In the genomic region with DNA sequence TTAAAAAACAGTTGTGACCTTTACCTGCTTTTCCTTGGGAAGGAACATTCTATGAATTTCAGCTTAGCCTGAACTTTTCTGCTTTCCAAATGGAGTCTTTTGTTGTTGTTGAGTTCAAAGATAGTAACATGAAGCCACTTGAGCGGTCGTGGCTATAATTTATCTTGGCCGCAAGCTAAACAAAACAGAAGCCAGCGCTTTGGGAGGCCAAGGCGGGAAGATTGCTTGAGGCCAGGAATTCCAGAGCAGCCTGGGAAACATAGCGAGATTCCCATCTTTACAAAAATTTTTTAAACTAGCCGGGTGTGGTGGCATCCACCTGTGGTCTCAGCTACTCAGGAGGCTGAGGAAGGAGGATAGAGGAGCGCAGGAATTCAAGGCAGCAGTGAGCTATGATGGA, we compare ENCODE assay signal across 26 cellular contexts. TPM values are rescaled to one million over a fixed set of nuclear protein-coding genes. Genes with fewer than 3 reads are reported as not detected.
DNase-seq lines count a peak whose midpoint lies in the region; ATAC-seq and TF ChIP-seq lines count a peak whose summit lies in the region.
"Had no signal": no experiment of that assay in that cellular context is flagged by ENCODE, and none has a peak within 500 bp of the region (broad histone marks: within the 10 kb centered on the region; RNA-seq: fewer than 3 reads in every experiment).

No MANE protein-coding gene starts in this region.

- no peaks in the 10 kb centered on the region for H3K27me3 Mint-ChIP-seq in CD8-positive, alpha-beta T cell (ENCODE audit: low read depth)
- peaks cover 5% of the 10 kb centered on the region for H3K27me3 Mint-ChIP-seq in mesothelial cell of epicardium (ENCODE audit: low read depth)
- no peaks in the 10 kb centered on the region for H3K27me3 Mint-ChIP-seq in activated T-helper 2 cell treated with anti-CD3 and anti-CD28 coated beads, Interferon-gamma antibody, Interleukin-2, Interleukin-4, amounts not matched to agents 10 μg/mL and 5 μg/mL and 100 μg/mL, durations not matched to agents 14 hours and 24 hours and 36 hours (ENCODE audit: low read depth)
- H3K27me3 Mint-ChIP-seq: activated T-helper 17 cell treated with anti-CD3 and anti-CD28 coated beads, Interleukin-2, amount 50 U/mL, for 72 hours; B cell; memory B cell had no signal

- no peak for DNase-seq in CD8-positive, alpha-beta T cell
- DNase-seq in H4 (ENCODE audit: low spot score) (peak; percentile 50), astrocyte of the spinal cord (ENCODE audit: low read depth, low spot score) (peak; percentile 45), mesothelial cell of epicardium (ENCODE audit: low spot score in 2 of 2, unreplicated experiment in 2 of 2) (no peak), pons (ENCODE audit: low spot score) (no peak)
- no peak for DNase-seq in activated T-helper 2 cell treated with anti-CD3 and anti-CD28 coated beads, Interferon-gamma antibody, Interleukin-2, Interleukin-4, amounts not matched to agents 10 μg/mL and 5 μg/mL and 100 μg/mL, durations not matched to agents 14 hours and 24 hours and 36 hours (ENCODE audit: low spot score)
- DNase-seq: adrenal gland, cerebellar nuclear complex, DMS 273 treated with DMSO at 0.1 percent for 48 hours, endodermal cell, HFFc6, NCI-H1436 treated with DMSO at 0.1 percent for 48 hours, NCI-H510A had no signal

- TF ChIP-seq CTCF in CD8-positive, alpha-beta T cell (IDR thresholded peaks at IDR 0.05): no peak
- TF ChIP-seq CTCF in astrocyte of the spinal cord (IDR thresholded peaks at IDR 0.05; ENCODE audit: low read depth, low read length) (no peak), mesothelial cell of epicardium (IDR thresholded peaks at IDR 0.05; ENCODE audit: unreplicated experiment) (no peak)

- no peak overlapping the region for H3K4me3 ChIP-seq in CD8-positive, alpha-beta T cell (ENCODE audit: low read depth, low read length)
- no peak overlapping the region for H3K4me3 ChIP-seq in astrocyte of the spinal cord (ENCODE audit: low read depth, low read length)
- H3K4me3 ChIP-seq: adrenal gland, hepatocyte, psoas muscle, spleen had no signal

- POLR2A ChIA-PET in CD8-positive, alpha-beta T cell (lab: Charles Lee): no interaction called here

- no peaks in the 10 kb centered on the region for H3K27me3 ChIP-seq in CD8-positive, alpha-beta T cell (ENCODE audit: insufficient read depth, low read length)
- H3K27me3 ChIP-seq: hepatocyte had no signal

- no peaks in the 10 kb centered on the region for H3K9me3 Mint-ChIP-seq in CD8-positive, alpha-beta T cell
- peaks cover 27% of the 10 kb centered on the region for H3K9me3 Mint-ChIP-seq in mesothelial cell of epicardium
- no peaks in the 10 kb centered on the region for H3K9me3 Mint-ChIP-seq in activated T-helper 2 cell treated with anti-CD3 and anti-CD28 coated beads, Interferon-gamma antibody, Interleukin-2, Interleukin-4, amounts not matched to agents 10 μg/mL and 5 μg/mL and 100 μg/mL, durations not matched to agents 14 hours and 24 hours and 36 hours
- H3K9me3 Mint-ChIP-seq: activated T-helper 17 cell treated with anti-CD3 and anti-CD28 coated beads, Interleukin-2, amount 50 U/mL, for 72 hours; HFFc6; memory B cell; neural crest cell had no signal

- intact Hi-C loops in CD8-positive, alpha-beta T cell (cut with DNase I, micrococcal nuclease): no loop called here
- intact Hi-C loops in activated T-helper 2 cell treated with anti-CD3 and anti-CD28 coated beads, Interferon-gamma antibody, Interleukin-2, Interleukin-4, amounts not matched to agents 10 μg/mL and 5 μg/mL and 100 μg/mL, durations not matched to agents 14 hours and 24 hours and 36 hours (cut with micrococcal nuclease): no loop called here

- CTCF ChIA-PET in CD8-positive, alpha-beta T cell (lab: Charles Lee): interaction anchor here (1.3 to 4.1 kb wide), 3 partner anchors 9 to 311 kb away, joined by 3 to 22 read pairs (median 4); no protein-coding TSS in a partner anchor

- H3K9me3 ChIP-seq in CD8-positive, alpha-beta T cell (ENCODE audit: low read length): no peaks in the 10 kb centered on the region
- H3K9me3 ChIP-seq: adrenal gland, psoas muscle, spleen had no signal

- peaks cover 60% of the 10 kb centered on the region for H3K4me1 Mint-ChIP-seq in CD8-positive, alpha-beta T cell (ENCODE audit: low read depth)
- peaks cover 21% of the 10 kb centered on the region for H3K4me1 Mint-ChIP-seq in mesothelial cell of epicardium
- H3K4me1 Mint-ChIP-seq in activated T-helper 2 cell treated with anti-CD3 and anti-CD28 coated beads, Interferon-gamma antibody, Interleukin-2, Interleukin-4, amounts not matched to agents 10 μg/mL and 5 μg/mL and 100 μg/mL, durations not matched to agents 14 hours and 24 hours and 36 hours (ENCODE audit: low read depth): peaks cover 30% of the 10 kb centered on the region
- H3K4me1 Mint-ChIP-seq: endodermal cell had no signal

- H3K27ac ChIP-seq in CD8-positive, alpha-beta T cell (ENCODE audit: low read depth, low read length): no peak overlapping the region
- H3K27ac ChIP-seq: adrenal gland, hepatocyte, psoas muscle had no signal

- H3K36me3 Mint-ChIP-seq in CD8-positive, alpha-beta T cell: no peaks in the 10 kb centered on the region
- H3K36me3 Mint-ChIP-seq in mesothelial cell of epicardium: no peaks in the 10 kb centered on the region
- H3K36me3 Mint-ChIP-seq in activated T-helper 2 cell treated with anti-CD3 and anti-CD28 coated beads, Interferon-gamma antibody, Interleukin-2, Interleukin-4, amounts not matched to agents 10 μg/mL and 5 μg/mL and 100 μg/mL, durations not matched to agents 14 hours and 24 hours and 36 hours (ENCODE audit: low read depth): no peaks in the 10 kb centered on the region
- H3K36me3 Mint-ChIP-seq: memory B cell had no signal

- in situ Hi-C loops in astrocyte of the spinal cord (cut with HindIII; ENCODE audit: low sequenced_read_pairs): no loop called here

- no peak overlapping the region for H3K4me3 Mint-ChIP-seq in CD8-positive, alpha-beta T cell
- H3K4me3 Mint-ChIP-seq in mesothelial cell of epicardium: no peak overlapping the region
- no peak overlapping the region for H3K4me3 Mint-ChIP-seq in activated T-helper 2 cell treated with anti-CD3 and anti-CD28 coated beads, Interferon-gamma antibody, Interleukin-2, Interleukin-4, amounts not matched to agents 10 μg/mL and 5 μg/mL and 100 μg/mL, durations not matched to agents 14 hours and 24 hours and 36 hours (ENCODE audit: low read depth)
- H3K4me3 Mint-ChIP-seq: B cell, endodermal cell, HFFc6, memory B cell, neural crest cell had no signal

- H3K4me1 ChIP-seq in CD8-positive, alpha-beta T cell (ENCODE audit: insufficient read depth, low read length): peaks cover 57% of the 10 kb centered on the region
- H3K4me1 ChIP-seq: psoas muscle had no signal

- H3K36me3 ChIP-seq in CD8-positive, alpha-beta T cell (ENCODE audit: insufficient read depth, low read length): no peaks in the 10 kb centered on the region
- H3K36me3 ChIP-seq: adrenal gland, spleen had no signal

- H3K27ac Mint-ChIP-seq in CD8-positive, alpha-beta T cell: peak overlapping the region; percentile 77
- peak overlapping the region; percentile 45 for H3K27ac Mint-ChIP-seq in mesothelial cell of epicardium
- no peak overlapping the region for H3K27ac Mint-ChIP-seq in activated T-helper 2 cell treated with anti-CD3 and anti-CD28 coated beads, Interferon-gamma antibody, Interleukin-2, Interleukin-4, amounts not matched to agents 10 μg/mL and 5 μg/mL and 100 μg/mL, durations not matched to agents 14 hours and 24 hours and 36 hours
- H3K27ac Mint-ChIP-seq: B cell, endodermal cell, HFFc6, memory B cell had no signal

- ATAC-seq in CD8-positive, alpha-beta T cell: no peak
- ATAC-seq in GM21515 (IDR thresholded peaks at IDR 0.05; ENCODE audit: unreplicated experiment): no peak
- no peak for ATAC-seq in HG03108 (IDR thresholded peaks at IDR 0.05; ENCODE audit: unreplicated experiment)
- ATAC-seq: activated CD4-positive, CD25-positive, alpha-beta regulatory T cell treated with anti-CD3 and anti-CD28 coated beads, Interleukin-2, amount 50 U/mL, for 24 hours; activated T-helper 17 cell treated with anti-CD3 and anti-CD28 coated beads, Interleukin-2, amount 50 U/mL, for 72 hours; psoas muscle had no signal

RNA-seq across cellular contexts. Expression of a gene that starts 29.9 kb away (rescaled TPM):
- total RNA-seq in CD8-positive, alpha-beta T cell: 1 to 10 TPM in 1 of 2 experiments, under 1 TPM in 1; 1.00 to 1.3 TPM
- 2.1 TPM in 1 of 2 replicates, not detected in the other for total RNA-seq in H4 (2014; rRNA removed; shearing (Covaris generic))
- total RNA-seq in mesothelial cell of epicardium: 0.20 to 0.59 TPM (median 0.38 TPM) in 3 replicates
- total RNA-seq in activated T-helper 2 cell treated with anti-CD3 and anti-CD28 coated beads, Interferon-gamma antibody, Interleukin-2, Interleukin-4, amounts not matched to agents 10 μg/mL and 5 μg/mL and 100 μg/mL, durations not matched to agents 14 hours and 24 hours and 36 hours: 0.07 and 0.09 TPM in 2 replicates
- total RNA-seq: endodermal cell, hepatocyte, HFFc6 had no signal

RNA-seq across cellular contexts. Expression of a gene that starts 30.6 kb away (rescaled TPM):
- not detected for total RNA-seq in CD8-positive, alpha-beta T cell
- not detected in 2 replicates for total RNA-seq in H4 (2014; rRNA removed; shearing (Covaris generic))
- not detected in 3 replicates for total RNA-seq in mesothelial cell of epicardium
- total RNA-seq in activated T-helper 2 cell treated with anti-CD3 and anti-CD28 coated beads, Interferon-gamma antibody, Interleukin-2, Interleukin-4, amounts not matched to agents 10 μg/mL and 5 μg/mL and 100 μg/mL, durations not matched to agents 14 hours and 24 hours and 36 hours: not detected in 2 replicates
- total RNA-seq: activated CD8-positive, alpha-beta memory T cell treated with anti-CD3 and anti-CD28 coated beads for 36 hours; activated T-helper 17 cell treated with anti-CD3 and anti-CD28 coated beads, Interleukin-2, amount 50 U/mL, for 72 hours; B cell; endodermal cell; hepatocyte; HFFc6; neural crest cell; psoas muscle; SK-MEL-5; spleen; temporal lobe had no signal

RNA-seq across cellular contexts. Expression of a gene that starts 48.9 kb away (rescaled TPM):
- 1,000 to 10,000 TPM; 1,274 to 1,333 TPM for total RNA-seq in CD8-positive, alpha-beta T cell
- total RNA-seq in H4 (2014; rRNA removed; shearing (Covaris generic)): 409 and 458 TPM in 2 replicates
- 1,336 to 1,412 TPM (median 1,356 TPM) in 3 replicates for total RNA-seq in mesothelial cell of epicardium
- 1,005 and 1,026 TPM in 2 replicates for total RNA-seq in activated T-helper 2 cell treated with anti-CD3 and anti-CD28 coated beads, Interferon-gamma antibody, Interleukin-2, Interleukin-4, amounts not matched to agents 10 μg/mL and 5 μg/mL and 100 μg/mL, durations not matched to agents 14 hours and 24 hours and 36 hours

RNA-seq across cellular contexts. Expression of a gene that starts 53.6 kb away (rescaled TPM):
- 100 to 1,000 TPM; 176 TPM for total RNA-seq in CD8-positive, alpha-beta T cell
- total RNA-seq in H4 (2014; rRNA removed; shearing (Covaris generic)): 53.3 and 69.3 TPM in 2 replicates
- total RNA-seq in mesothelial cell of epicardium: 71.4 to 76.3 TPM (median 71.9 TPM) in 3 replicates
- 95.6 and 98.8 TPM in 2 replicates for total RNA-seq in activated T-helper 2 cell treated with anti-CD3 and anti-CD28 coated beads, Interferon-gamma antibody, Interleukin-2, Interleukin-4, amounts not matched to agents 10 μg/mL and 5 μg/mL and 100 μg/mL, durations not matched to agents 14 hours and 24 hours and 36 hours

Comparison
In these comparisons a context has a peak if more than half of its experiments do, and no peak if none do; other contexts are left out.
1. DNase-seq: peak in H4 (single experiment) and astrocyte of the spinal cord (single experiment); none in CD8-positive, alpha-beta T cell (0 of 7), mesothelial cell of epicardium (0 of 2), pons (single experiment) and activated T-helper 2 cell treated with anti-CD3 and anti-CD28 coated beads, Interferon-gamma antibody, Interleukin-2, Interleukin-4, amounts not matched to agents 10 μg/mL and 5 μg/mL and 100 μg/mL, durations not matched to agents 14 hours and 24 hours and 36 hours (single experiment).